Comparison of ENCODE assay signal across 21 cellular contexts in the genomic region with DNA sequence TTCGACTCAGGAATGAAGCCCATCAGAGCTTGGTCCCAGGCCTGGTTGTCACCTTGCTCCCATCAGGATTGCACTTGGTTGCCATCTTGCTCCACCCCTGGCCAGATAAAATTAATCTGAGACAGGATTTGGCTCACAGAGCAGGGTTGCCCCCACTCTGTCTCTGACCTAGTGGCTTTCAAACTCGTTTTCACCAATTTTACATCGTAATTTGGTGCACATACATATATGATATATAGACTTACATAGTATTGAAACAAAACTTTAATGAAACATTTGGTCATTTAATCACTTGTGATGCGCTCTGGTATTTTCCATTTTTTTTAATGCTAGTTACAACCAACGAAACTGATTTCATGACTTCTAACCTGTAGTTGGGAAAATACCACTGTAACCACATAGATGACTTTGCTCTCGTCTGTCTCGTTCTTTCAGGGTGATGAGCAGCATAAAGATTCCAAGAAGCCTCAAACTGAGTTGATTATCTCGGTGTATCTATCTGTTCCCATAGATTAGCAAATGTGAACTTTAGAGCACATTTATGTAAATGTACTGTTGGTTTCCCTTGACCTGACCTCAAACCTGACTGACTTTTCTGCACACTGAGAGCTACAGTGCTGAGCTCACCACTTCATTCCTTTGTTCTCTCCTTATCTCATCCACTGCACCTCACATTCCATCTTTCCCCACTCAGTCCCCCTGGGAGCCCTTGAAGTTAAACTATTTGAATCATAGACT. TPM values are rescaled to one million over a fixed set of nuclear protein-coding genes. Genes with fewer than 3 reads are reported as not detected.
DNase-seq lines count a peak whose midpoint lies in the region; ATAC-seq lines count a peak whose summit lies in the region.
"Had no signal": no experiment of that assay in that cellular context is flagged by ENCODE, and none has a peak within 500 bp of the region (broad histone marks: within the 10 kb centered on the region; RNA-seq: fewer than 3 reads in every experiment).

No MANE protein-coding gene starts in this region.

- H3K4me3 Mint-ChIP-seq in stimulated activated effector memory CD8-positive, alpha-beta T cell treated with anti-CD3 and anti-CD28 coated beads, Interleukin-12 subunit alpha, Interleukin-12 subunit beta, amount 100 ng/mL, for 72 hours, result peak overlapping the region; percentile 1
- H3K4me3 Mint-ChIP-seq: activated naive CD4-positive, alpha-beta T cell treated with anti-CD3 and anti-CD28 coated beads, Interleukin-2, amount 50 U/mL, for 24 hours; dendritic cell treated with granulocyte-macrophage colony-stimulating factor and Interleukin-4, amounts not matched to agents 40 ng/mL and 50 ng/mL, for 4 days; T-cell had no signal

- H3K9me3 Mint-ChIP-seq in activated naive CD4-positive, alpha-beta T cell treated with anti-CD3 and anti-CD28 coated beads, Interleukin-2, amount 50 U/mL, for 72 hours, result peaks cover 17 to 26% of the 10 kb centered on the region in 2 donors
- H3K9me3 Mint-ChIP-seq in stimulated activated effector memory CD8-positive, alpha-beta T cell treated with anti-CD3 and anti-CD28 coated beads, Interleukin-12 subunit alpha, Interleukin-12 subunit beta, amount 100 ng/mL, for 72 hours, result peaks cover 5% of the 10 kb centered on the region
- H3K9me3 Mint-ChIP-seq: activated naive CD4-positive, alpha-beta T cell treated with anti-CD3 and anti-CD28 coated beads, Interleukin-2, amount 50 U/mL, for 24 hours had no signal

- peak; percentile 93 to 96 for ATAC-seq in activated naive CD4-positive, alpha-beta T cell treated with anti-CD3 and anti-CD28 coated beads, Interleukin-2, amount 50 U/mL, for 72 hours
- peak; percentile 96 for ATAC-seq in stimulated activated effector memory CD8-positive, alpha-beta T cell treated with anti-CD3 and anti-CD28 coated beads, Interleukin-12 subunit alpha, Interleukin-12 subunit beta, amount 100 ng/mL, for 72 hours
- ATAC-seq in HG02852 (IDR thresholded peaks at IDR 0.05; ENCODE audit: unreplicated experiment), result no peak

- DNase-seq in activated naive CD4-positive, alpha-beta T cell treated with anti-CD3 and anti-CD28 coated beads, Interleukin-2, amount 50 U/mL, for 72 hours (ENCODE audit: low spot score in 2 of 2), result peak in 1 of 2 donors; percentile 51
- no peak for DNase-seq in activated naive CD4-positive, alpha-beta T cell treated with anti-CD3 and anti-CD28 coated beads, Interleukin-2, amount 50 U/mL, for 16 hours
- peak; percentile 61 for DNase-seq in Jurkat, Clone E6-1 (ENCODE audit: low read depth, low spot score)
- DNase-seq in amniotic epithelial cell (ENCODE audit: low read depth) (peak; percentile 91), T1000 (lab: John Stamatoyannopoulos, UW) (no peak), AG20443 (ENCODE audit: low spot score) (no peak)
- no peak for DNase-seq in stimulated activated effector memory CD8-positive, alpha-beta T cell treated with anti-CD3 and anti-CD28 coated beads, Interleukin-12 subunit alpha, Interleukin-12 subunit beta, amount 100 ng/mL, for 72 hours (ENCODE audit: low spot score in 2 of 2)
- DNase-seq: foreskin fibroblast, hippocampal formation, NCI-H1694, NCI-H774, OCI-M1, SIG-M5, T-cell, thyroid gland, WERI-Rb-1 had no signal

- peak overlapping the region; percentile 2 to 18 for H3K27ac Mint-ChIP-seq in activated naive CD4-positive, alpha-beta T cell treated with anti-CD3 and anti-CD28 coated beads, Interleukin-2, amount 50 U/mL, for 72 hours
- H3K27ac Mint-ChIP-seq in stimulated activated effector memory CD8-positive, alpha-beta T cell treated with anti-CD3 and anti-CD28 coated beads, Interleukin-12 subunit alpha, Interleukin-12 subunit beta, amount 100 ng/mL, for 72 hours, result no peak overlapping the region
- H3K27ac Mint-ChIP-seq: activated naive CD4-positive, alpha-beta T cell treated with anti-CD3 and anti-CD28 coated beads, Interleukin-2, amount 50 U/mL, for 24 hours; dendritic cell treated with granulocyte-macrophage colony-stimulating factor and Interleukin-4, amounts not matched to agents 40 ng/mL and 50 ng/mL, for 4 days had no signal

- peaks cover 21 to 28% of the 10 kb centered on the region in 2 donors for H3K36me3 Mint-ChIP-seq in activated naive CD4-positive, alpha-beta T cell treated with anti-CD3 and anti-CD28 coated beads, Interleukin-2, amount 50 U/mL, for 72 hours
- H3K36me3 Mint-ChIP-seq in stimulated activated effector memory CD8-positive, alpha-beta T cell treated with anti-CD3 and anti-CD28 coated beads, Interleukin-12 subunit alpha, Interleukin-12 subunit beta, amount 100 ng/mL, for 72 hours, result no peaks in the 10 kb centered on the region
- H3K36me3 Mint-ChIP-seq: T-cell had no signal

- H3K4me1 Mint-ChIP-seq in stimulated activated effector memory CD8-positive, alpha-beta T cell treated with anti-CD3 and anti-CD28 coated beads, Interleukin-12 subunit alpha, Interleukin-12 subunit beta, amount 100 ng/mL, for 72 hours, result peaks cover 44% of the 10 kb centered on the region

- no peak overlapping the region for H3K4me3 ChIP-seq in Jurkat, Clone E6-1 (ENCODE audit: low read length)
- H3K4me3 ChIP-seq: lung, right atrium auricular region, thyroid gland had no signal

RNA-seq across cellular contexts. Expression of a gene that starts 30.5 kb away (rescaled TPM):
- total RNA-seq in activated naive CD4-positive, alpha-beta T cell treated with anti-CD3 and anti-CD28 coated beads, Interleukin-2, amount 50 U/mL, for 72 hours, result under 1 TPM; 0.39 to 0.89 TPM
- polyA plus RNA-seq in Jurkat, Clone E6-1 (2012; ENCODE audit: insufficient read depth, insufficient read length), result not detected

Comparison
In these comparisons a context has a peak if more than half of its experiments do, and no peak if none do; other contexts are left out.
1. DNase-seq: peak in Jurkat, Clone E6-1 (single experiment) and amniotic epithelial cell (single experiment); none in activated naive CD4-positive, alpha-beta T cell treated with anti-CD3 and anti-CD28 coated beads, Interleukin-2, amount 50 U/mL, for 16 hours (single experiment), stimulated activated effector memory CD8-positive, alpha-beta T cell treated with anti-CD3 and anti-CD28 coated beads, Interleukin-12 subunit alpha, Interleukin-12 subunit beta, amount 100 ng/mL, for 72 hours (0 of 2), T1000 (single experiment) and AG20443 (single experiment).